In the genomic region with DNA sequence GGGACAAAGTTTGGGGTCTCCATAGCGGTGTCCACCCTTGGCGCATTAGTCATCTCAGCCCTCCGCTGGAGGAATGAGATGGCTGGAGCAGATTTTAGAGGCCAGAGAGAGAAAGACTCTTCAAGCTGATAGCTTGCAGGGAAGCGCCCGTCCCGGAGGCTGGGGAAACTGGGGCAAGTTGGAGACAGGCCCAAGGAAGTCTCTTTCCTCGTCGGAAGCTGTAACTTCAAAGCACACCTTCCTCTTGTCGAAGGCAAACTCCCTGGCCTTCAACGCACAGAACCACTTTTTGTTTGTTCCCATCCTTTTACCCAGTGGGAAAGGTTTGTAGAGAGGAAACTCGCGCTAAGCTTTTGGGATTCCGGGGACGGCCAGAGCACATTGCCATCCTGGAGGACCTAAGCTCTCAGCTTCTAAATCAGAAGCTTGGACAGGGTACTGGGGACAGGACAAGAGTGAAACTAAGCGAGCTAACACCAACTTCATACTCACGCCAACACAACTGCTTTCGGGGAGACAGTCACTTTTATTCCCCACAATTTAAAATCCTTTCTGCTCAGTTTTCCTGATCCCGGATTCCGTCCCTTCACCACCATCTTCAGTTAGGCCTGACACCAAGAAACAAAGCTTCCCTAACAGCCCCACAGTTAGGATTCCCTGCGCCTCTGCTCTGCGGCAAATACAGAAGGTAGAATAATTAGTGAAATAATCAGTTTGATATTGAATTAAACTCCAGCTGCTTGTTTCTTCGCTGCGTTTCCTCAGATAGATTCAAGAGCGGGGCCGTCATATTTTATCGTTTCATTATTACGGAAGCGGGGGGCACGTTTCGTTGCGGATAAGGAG, we compare ENCODE assay signal across 8 cellular contexts. TPM values are rescaled to one million over a fixed set of nuclear protein-coding genes. Genes with fewer than 3 reads are reported as not detected.
DNase-seq lines count a peak whose midpoint lies in the region; ATAC-seq and TF ChIP-seq lines count a peak whose summit lies in the region.

No MANE protein-coding gene starts in this region.

- no peak for ATAC-seq in CD8-positive, alpha-beta T cell
- no peak for ATAC-seq in GM21528 (IDR thresholded peaks at IDR 0.05; ENCODE audit: low FRiP score, unreplicated experiment)

- H3K27me3 Mint-ChIP-seq in CD8-positive, alpha-beta T cell (ENCODE audit: low read depth) = peaks cover 46% of the 10 kb centered on the region
- peaks cover 99% of the 10 kb centered on the region for H3K27me3 Mint-ChIP-seq in nephron (ENCODE audit: low read depth)

- CTCF ChIA-PET in CD8-positive, alpha-beta T cell (lab: Charles Lee) = interaction anchor here (0.6 to 7.4 kb wide), 21 partner anchors 11 to 603 kb away, joined by 3 to 79 read pairs (median 5); no protein-coding TSS in a partner anchor

- peaks cover 13% of the 10 kb centered on the region for H3K36me3 Mint-ChIP-seq in CD8-positive, alpha-beta T cell
- H3K36me3 Mint-ChIP-seq in nephron (ENCODE audit: low read depth) = no peaks in the 10 kb centered on the region

- H3K36me3 ChIP-seq in CD8-positive, alpha-beta T cell (ENCODE audit: insufficient read depth, low read length) = no peaks in the 10 kb centered on the region
- H3K36me3 ChIP-seq in HUES64 (ENCODE audit: insufficient read depth, low read length) = no peaks in the 10 kb centered on the region

- intact Hi-C loops in CD8-positive, alpha-beta T cell (cut with DNase I, micrococcal nuclease) = loop anchor here (1.0 to 10.0 kb wide), 6 partner anchors 11 to 329 kb away; no protein-coding TSS in a partner anchor

- H3K27ac Mint-ChIP-seq in CD8-positive, alpha-beta T cell = no peak overlapping the region
- no peak overlapping the region for H3K27ac Mint-ChIP-seq in nephron

- no peaks in the 10 kb centered on the region for H3K9me3 ChIP-seq in CD8-positive, alpha-beta T cell (ENCODE audit: low read length)
- H3K9me3 ChIP-seq in HUES64 (ENCODE audit: insufficient read depth, low read depth, low read length) = no peaks in the 10 kb centered on the region

- TF ChIP-seq CTCF in CD8-positive, alpha-beta T cell (IDR thresholded peaks at IDR 0.05) = no peak
- TF ChIP-seq CTCF in nephron (IDR thresholded peaks at IDR 0.05; ENCODE audit: unreplicated experiment in 3 of 3) = no peak

- H3K4me1 ChIP-seq in CD8-positive, alpha-beta T cell (ENCODE audit: insufficient read depth, low read length) = peaks cover 35% of the 10 kb centered on the region
- H3K4me1 ChIP-seq in HUES64 (ENCODE audit: insufficient read depth, low read length) = peaks cover 72% of the 10 kb centered on the region

- peak overlapping the region; percentile 73 for H3K4me3 ChIP-seq in CD8-positive, alpha-beta T cell (ENCODE audit: low read depth, low read length)
- peak overlapping the region; percentile 56 for H3K4me3 ChIP-seq in HUES64 (ENCODE audit: low read length)

- H3K9me3 Mint-ChIP-seq in CD8-positive, alpha-beta T cell = no peaks in the 10 kb centered on the region
- H3K9me3 Mint-ChIP-seq in nephron = peaks cover 6% of the 10 kb centered on the region

- WGBS in HUES64 = 12% methylated on average over 30 of the region's 31 CpGs

- H3K27ac ChIP-seq in CD8-positive, alpha-beta T cell (ENCODE audit: low read depth, low read length) = no peak overlapping the region
- H3K27ac ChIP-seq in HUES64 (ENCODE audit: low read depth, low read length) = no peak overlapping the region

- H3K4me1 Mint-ChIP-seq in CD8-positive, alpha-beta T cell (ENCODE audit: low read depth) = peaks cover 52% of the 10 kb centered on the region
- H3K4me1 Mint-ChIP-seq in nephron = peaks cover 28% of the 10 kb centered on the region

- H3K4me3 Mint-ChIP-seq in CD8-positive, alpha-beta T cell = peak overlapping the region; percentile 93
- H3K4me3 Mint-ChIP-seq in nephron = peak overlapping the region; percentile 78 to 81 (median 79)

- peaks cover 49% of the 10 kb centered on the region for H3K27me3 ChIP-seq in CD8-positive, alpha-beta T cell (ENCODE audit: insufficient read depth, low read length)
- peaks cover 100% of the 10 kb centered on the region for H3K27me3 ChIP-seq in HUES64 (ENCODE audit: insufficient read depth, low read length)

- POLR2A ChIA-PET in CD8-positive, alpha-beta T cell (lab: Charles Lee) = interaction anchor here (1.0 to 3.7 kb wide), 7 partner anchors 11 to 604 kb away, joined by 3 to 30 read pairs (median 10); no protein-coding TSS in a partner anchor

- no peak for DNase-seq in CD8-positive, alpha-beta T cell
- DNase-seq in dermis blood vessel endothelial cell (peak; percentile 31), NCI-H1092 treated with DMSO at 0.1 percent for 48 hours (lab: John Stamatoyannopoulos, UW) (no peak), LoVo (ENCODE audit: low spot score) (no peak)
- DNase-seq in stimulated activated CD4-positive, alpha-beta T cell treated with anti-CD3 and anti-CD28 coated beads, Interleukin-2, amount 100 ng/mL, for 48 hours = no peak

- H3K9ac ChIP-seq in HUES64 (ENCODE audit: low read depth, low read length) = no peak overlapping the region

RNA-seq across cellular contexts. Expression of gene EOMES, which starts 1.1 kb away (rescaled TPM):
- total RNA-seq in CD8-positive, alpha-beta T cell = 1 to 10 TPM; 8.6 to 8.9 TPM
- 21.3 TPM for polyA plus RNA-seq in HUES64 (2013, experiment 1 of 2)
- polyA plus RNA-seq in HUES64 (2013, experiment 2 of 2) = 24.8 TPM
- total RNA-seq in dermis blood vessel endothelial cell = not detected in 2 replicates
